ENCODE assay signal across 1 cellular context in genomic region chr11:8720868-8721739, GRCh38.
TF ChIP-seq lines count a peak whose summit lies in the region.

No MANE protein-coding gene starts in this region.

TF ChIP-seq in GM23338, 12 proteins besides CTCF, POLR2A, EP300 and RAD21 (continued from another document):
- TF ChIP-seq REST (IDR thresholded peaks at IDR 0.05; ENCODE audit: unreplicated experiment) = no peak
- no peak for TF ChIP-seq EZH2phosphoT487 (IDR thresholded peaks at IDR 0.05; ENCODE audit: unreplicated experiment)
- no peak for TF ChIP-seq STAT1 (IDR thresholded peaks at IDR 0.05; ENCODE audit: unreplicated experiment)
- no peak for TF ChIP-seq ETS1 (IDR thresholded peaks at IDR 0.05)
- TF ChIP-seq JUNB (IDR thresholded peaks at IDR 0.05; ENCODE audit: unreplicated experiment) = no peak
- no peak for TF ChIP-seq POLR2AphosphoS5 (IDR thresholded peaks at IDR 0.05; ENCODE audit: low read depth)
- TF ChIP-seq ZNF462 (CRISPR knock-in tag; IDR thresholded peaks at IDR 0.05) = no peak
- TF ChIP-seq ZNF331 (CRISPR knock-in tag; IDR thresholded peaks at IDR 0.05; ENCODE audit: low read depth) = no peak
- TF ChIP-seq ZNF114 (CRISPR knock-in tag; IDR thresholded peaks at IDR 0.05) = no peak
- no peak for TF ChIP-seq EZH2 (IDR thresholded peaks at IDR 0.05; ENCODE audit: low read depth, unreplicated experiment)
- no peak for TF ChIP-seq NANOG (IDR thresholded peaks at IDR 0.05; ENCODE audit: borderline replicate concordance)
